ENCODE assay signal across 1 cellular context in the genomic region with DNA sequence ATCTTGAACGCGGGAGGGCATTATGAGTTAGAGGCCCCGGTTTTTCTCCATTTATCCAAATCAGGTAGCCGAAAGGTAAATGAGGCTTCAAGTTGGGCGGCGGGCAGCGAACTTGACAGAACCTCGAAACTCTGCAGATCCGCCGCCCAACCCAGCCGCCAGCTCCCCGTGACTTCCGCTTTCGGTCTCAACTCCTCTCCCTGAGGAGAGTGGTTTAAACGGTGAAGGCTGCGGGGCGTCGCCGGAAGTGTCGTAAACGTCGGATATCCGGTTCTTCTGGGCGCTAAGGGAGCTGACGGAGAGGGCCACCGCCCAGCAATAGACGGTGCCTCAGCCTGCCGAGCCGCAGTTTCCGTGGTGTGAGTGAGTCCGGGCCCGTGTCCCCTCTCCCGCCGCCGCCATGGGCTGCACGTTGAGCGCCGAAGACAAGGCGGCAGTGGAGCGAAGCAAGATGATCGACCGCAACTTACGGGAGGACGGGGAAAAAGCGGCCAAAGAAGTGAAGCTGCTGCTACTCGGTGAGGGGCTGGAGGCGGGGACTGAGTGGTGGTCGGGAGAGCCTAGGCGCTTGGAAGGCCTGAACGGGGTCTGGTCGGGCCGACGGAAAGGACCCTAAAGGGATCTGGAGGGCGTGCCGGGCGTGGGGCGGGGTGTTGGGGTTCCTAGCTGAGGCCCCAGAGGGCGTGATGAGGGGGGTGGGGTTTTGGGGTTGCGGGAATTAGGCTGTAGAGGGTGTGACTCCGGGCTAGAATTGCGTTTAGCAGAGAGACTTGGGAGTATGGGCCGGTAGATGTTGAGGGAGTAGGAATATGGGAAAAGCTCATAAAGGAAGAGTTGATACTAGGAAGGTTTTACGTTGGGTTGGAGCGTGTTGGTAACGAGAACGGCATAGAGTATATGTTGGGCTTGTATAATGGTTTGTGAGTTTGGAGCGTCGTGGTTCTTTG.
TF ChIP-seq lines count a peak whose summit lies in the region.

A gene (plus strand): TSS at position 295 of the 947 bp plus-strand sequence. CDS start 106 bp downstream, at position 401.

TF ChIP-seq in WTC11, 78 proteins besides CTCF, POLR2A, EP300 and RAD21 (continued from another document and continues in another):
- TF ChIP-seq, protein P1, sequence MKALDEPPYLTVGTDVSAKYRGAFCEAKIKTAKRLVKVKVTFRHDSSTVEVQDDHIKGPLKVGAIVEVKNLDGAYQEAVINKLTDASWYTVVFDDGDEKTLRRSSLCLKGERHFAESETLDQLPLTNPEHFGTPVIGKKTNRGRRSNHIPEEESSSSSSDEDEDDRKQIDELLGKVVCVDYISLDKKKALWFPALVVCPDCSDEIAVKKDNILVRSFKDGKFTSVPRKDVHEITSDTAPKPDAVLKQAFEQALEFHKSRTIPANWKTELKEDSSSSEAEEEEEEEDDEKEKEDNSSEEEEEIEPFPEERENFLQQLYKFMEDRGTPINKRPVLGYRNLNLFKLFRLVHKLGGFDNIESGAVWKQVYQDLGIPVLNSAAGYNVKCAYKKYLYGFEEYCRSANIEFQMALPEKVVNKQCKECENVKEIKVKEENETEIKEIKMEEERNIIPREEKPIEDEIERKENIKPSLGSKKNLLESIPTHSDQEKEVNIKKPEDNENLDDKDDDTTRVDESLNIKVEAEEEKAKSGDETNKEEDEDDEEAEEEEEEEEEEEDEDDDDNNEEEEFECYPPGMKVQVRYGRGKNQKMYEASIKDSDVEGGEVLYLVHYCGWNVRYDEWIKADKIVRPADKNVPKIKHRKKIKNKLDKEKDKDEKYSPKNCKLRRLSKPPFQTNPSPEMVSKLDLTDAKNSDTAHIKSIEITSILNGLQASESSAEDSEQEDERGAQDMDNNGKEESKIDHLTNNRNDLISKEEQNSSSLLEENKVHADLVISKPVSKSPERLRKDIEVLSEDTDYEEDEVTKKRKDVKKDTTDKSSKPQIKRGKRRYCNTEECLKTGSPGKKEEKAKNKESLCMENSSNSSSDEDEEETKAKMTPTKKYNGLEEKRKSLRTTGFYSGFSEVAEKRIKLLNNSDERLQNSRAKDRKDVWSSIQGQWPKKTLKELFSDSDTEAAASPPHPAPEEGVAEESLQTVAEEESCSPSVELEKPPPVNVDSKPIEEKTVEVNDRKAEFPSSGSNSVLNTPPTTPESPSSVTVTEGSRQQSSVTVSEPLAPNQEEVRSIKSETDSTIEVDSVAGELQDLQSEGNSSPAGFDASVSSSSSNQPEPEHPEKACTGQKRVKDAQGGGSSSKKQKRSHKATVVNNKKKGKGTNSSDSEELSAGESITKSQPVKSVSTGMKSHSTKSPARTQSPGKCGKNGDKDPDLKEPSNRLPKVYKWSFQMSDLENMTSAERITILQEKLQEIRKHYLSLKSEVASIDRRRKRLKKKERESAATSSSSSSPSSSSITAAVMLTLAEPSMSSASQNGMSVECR (CRISPR knock-in tag; IDR thresholded peaks at IDR 0.05; ENCODE audit: borderline replicate concordance), result peak; percentile 80; the same call in 1 of the 2 replicates
- TF ChIP-seq NFE2L1 (CRISPR knock-in tag; IDR thresholded peaks at IDR 0.05), result no peak
- TF ChIP-seq, protein P2, sequence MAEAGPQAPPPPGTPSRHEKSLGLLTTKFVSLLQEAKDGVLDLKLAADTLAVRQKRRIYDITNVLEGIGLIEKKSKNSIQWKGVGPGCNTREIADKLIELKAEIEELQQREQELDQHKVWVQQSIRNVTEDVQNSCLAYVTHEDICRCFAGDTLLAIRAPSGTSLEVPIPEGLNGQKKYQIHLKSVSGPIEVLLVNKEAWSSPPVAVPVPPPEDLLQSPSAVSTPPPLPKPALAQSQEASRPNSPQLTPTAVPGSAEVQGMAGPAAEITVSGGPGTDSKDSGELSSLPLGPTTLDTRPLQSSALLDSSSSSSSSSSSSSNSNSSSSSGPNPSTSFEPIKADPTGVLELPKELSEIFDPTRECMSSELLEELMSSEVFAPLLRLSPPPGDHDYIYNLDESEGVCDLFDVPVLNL (CRISPR knock-in tag; IDR thresholded peaks at IDR 0.05; ENCODE audit: borderline replicate concordance, low read depth), result no peak
- no peak for TF ChIP-seq ELF4 (CRISPR knock-in tag; IDR thresholded peaks at IDR 0.05; ENCODE audit: low read depth)
- TF ChIP-seq ATF1 (CRISPR knock-in tag; IDR thresholded peaks at IDR 0.05), result no peak
- TF ChIP-seq GABPB1 (CRISPR knock-in tag; IDR thresholded peaks at IDR 0.05), result peak; percentile 74
- TF ChIP-seq, protein P3, sequence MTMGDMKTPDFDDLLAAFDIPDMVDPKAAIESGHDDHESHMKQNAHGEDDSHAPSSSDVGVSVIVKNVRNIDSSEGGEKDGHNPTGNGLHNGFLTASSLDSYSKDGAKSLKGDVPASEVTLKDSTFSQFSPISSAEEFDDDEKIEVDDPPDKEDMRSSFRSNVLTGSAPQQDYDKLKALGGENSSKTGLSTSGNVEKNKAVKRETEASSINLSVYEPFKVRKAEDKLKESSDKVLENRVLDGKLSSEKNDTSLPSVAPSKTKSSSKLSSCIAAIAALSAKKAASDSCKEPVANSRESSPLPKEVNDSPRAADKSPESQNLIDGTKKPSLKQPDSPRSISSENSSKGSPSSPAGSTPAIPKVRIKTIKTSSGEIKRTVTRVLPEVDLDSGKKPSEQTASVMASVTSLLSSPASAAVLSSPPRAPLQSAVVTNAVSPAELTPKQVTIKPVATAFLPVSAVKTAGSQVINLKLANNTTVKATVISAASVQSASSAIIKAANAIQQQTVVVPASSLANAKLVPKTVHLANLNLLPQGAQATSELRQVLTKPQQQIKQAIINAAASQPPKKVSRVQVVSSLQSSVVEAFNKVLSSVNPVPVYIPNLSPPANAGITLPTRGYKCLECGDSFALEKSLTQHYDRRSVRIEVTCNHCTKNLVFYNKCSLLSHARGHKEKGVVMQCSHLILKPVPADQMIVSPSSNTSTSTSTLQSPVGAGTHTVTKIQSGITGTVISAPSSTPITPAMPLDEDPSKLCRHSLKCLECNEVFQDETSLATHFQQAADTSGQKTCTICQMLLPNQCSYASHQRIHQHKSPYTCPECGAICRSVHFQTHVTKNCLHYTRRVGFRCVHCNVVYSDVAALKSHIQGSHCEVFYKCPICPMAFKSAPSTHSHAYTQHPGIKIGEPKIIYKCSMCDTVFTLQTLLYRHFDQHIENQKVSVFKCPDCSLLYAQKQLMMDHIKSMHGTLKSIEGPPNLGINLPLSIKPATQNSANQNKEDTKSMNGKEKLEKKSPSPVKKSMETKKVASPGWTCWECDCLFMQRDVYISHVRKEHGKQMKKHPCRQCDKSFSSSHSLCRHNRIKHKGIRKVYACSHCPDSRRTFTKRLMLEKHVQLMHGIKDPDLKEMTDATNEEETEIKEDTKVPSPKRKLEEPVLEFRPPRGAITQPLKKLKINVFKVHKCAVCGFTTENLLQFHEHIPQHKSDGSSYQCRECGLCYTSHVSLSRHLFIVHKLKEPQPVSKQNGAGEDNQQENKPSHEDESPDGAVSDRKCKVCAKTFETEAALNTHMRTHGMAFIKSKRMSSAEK (CRISPR knock-in tag; IDR thresholded peaks at IDR 0.05; ENCODE audit: borderline replicate concordance), result no peak
- no peak for TF ChIP-seq ZNF423 (CRISPR knock-in tag; IDR thresholded peaks at IDR 0.05)
- TF ChIP-seq ZNF138 (CRISPR knock-in tag; conservative IDR thresholded peaks at IDR 0.05), result no peak
- no peak for TF ChIP-seq ZNF396 (CRISPR knock-in tag; IDR thresholded peaks at IDR 0.05; ENCODE audit: borderline replicate concordance)
- peak; percentile 92 for TF ChIP-seq FOXK1 (CRISPR knock-in tag; IDR thresholded peaks at IDR 0.05)
- no peak for TF ChIP-seq TP53 (CRISPR knock-in tag; IDR thresholded peaks at IDR 0.05)
- no peak for TF ChIP-seq OVOL2 (CRISPR knock-in tag; IDR thresholded peaks at IDR 0.05; ENCODE audit: borderline replicate concordance)
- no peak for TF ChIP-seq TEAD4 (CRISPR knock-in tag; IDR thresholded peaks at IDR 0.05)
- TF ChIP-seq, protein P4, sequence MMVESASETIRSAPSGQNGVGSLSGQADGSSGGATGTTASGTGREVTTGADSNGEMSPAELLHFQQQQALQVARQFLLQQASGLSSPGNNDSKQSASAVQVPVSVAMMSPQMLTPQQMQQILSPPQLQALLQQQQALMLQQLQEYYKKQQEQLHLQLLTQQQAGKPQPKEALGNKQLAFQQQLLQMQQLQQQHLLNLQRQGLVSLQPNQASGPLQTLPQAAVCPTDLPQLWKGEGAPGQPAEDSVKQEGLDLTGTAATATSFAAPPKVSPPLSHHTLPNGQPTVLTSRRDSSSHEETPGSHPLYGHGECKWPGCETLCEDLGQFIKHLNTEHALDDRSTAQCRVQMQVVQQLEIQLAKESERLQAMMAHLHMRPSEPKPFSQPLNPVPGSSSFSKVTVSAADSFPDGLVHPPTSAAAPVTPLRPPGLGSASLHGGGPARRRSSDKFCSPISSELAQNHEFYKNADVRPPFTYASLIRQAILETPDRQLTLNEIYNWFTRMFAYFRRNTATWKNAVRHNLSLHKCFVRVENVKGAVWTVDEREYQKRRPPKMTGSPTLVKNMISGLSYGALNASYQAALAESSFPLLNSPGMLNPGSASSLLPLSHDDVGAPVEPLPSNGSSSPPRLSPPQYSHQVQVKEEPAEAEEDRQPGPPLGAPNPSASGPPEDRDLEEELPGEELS (CRISPR knock-in tag; IDR thresholded peaks at IDR 0.05), result no peak
- TF ChIP-seq, protein P5, sequence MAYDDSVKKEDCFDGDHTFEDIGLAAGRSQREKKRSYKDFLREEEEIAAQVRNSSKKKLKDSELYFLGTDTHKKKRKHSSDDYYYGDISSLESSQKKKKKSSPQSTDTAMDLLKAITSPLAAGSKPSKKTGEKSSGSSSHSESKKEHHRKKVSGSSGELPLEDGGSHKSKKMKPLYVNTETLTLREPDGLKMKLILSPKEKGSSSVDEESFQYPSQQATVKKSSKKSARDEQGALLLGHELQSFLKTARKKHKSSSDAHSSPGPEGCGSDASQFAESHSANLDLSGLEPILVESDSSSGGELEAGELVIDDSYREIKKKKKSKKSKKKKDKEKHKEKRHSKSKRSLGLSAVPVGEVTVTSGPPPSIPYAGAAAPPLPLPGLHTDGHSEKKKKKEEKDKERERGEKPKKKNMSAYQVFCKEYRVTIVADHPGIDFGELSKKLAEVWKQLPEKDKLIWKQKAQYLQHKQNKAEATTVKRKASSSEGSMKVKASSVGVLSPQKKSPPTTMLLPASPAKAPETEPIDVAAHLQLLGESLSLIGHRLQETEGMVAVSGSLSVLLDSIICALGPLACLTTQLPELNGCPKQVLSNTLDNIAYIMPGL (CRISPR knock-in tag; IDR thresholded peaks at IDR 0.05), result peak; percentile 39; the same call in 1 of the 2 replicates
- TF ChIP-seq NR3C1 (CRISPR knock-in tag; conservative IDR thresholded peaks at IDR 0.05; ENCODE audit: low read depth), result no peak
- no peak for TF ChIP-seq NR1H2 (CRISPR knock-in tag; IDR thresholded peaks at IDR 0.05)
- no peak for TF ChIP-seq ZNF121 (CRISPR knock-in tag; IDR thresholded peaks at IDR 0.05)
- TF ChIP-seq, protein P6, sequence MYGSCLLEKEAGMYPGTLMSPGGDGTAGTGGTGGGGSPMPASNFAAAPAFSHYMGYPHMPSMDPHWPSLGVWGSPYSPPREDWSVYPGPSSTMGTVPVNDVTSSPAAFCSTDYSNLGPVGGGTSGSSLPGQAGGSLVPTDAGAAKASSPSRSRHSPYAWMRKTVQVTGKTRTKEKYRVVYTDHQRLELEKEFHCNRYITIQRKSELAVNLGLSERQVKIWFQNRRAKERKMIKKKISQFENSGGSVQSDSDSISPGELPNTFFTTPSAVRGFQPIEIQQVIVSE (CRISPR knock-in tag; IDR thresholded peaks at IDR 0.05; ENCODE audit: borderline replicate concordance), result no peak
- TF ChIP-seq, protein P7, sequence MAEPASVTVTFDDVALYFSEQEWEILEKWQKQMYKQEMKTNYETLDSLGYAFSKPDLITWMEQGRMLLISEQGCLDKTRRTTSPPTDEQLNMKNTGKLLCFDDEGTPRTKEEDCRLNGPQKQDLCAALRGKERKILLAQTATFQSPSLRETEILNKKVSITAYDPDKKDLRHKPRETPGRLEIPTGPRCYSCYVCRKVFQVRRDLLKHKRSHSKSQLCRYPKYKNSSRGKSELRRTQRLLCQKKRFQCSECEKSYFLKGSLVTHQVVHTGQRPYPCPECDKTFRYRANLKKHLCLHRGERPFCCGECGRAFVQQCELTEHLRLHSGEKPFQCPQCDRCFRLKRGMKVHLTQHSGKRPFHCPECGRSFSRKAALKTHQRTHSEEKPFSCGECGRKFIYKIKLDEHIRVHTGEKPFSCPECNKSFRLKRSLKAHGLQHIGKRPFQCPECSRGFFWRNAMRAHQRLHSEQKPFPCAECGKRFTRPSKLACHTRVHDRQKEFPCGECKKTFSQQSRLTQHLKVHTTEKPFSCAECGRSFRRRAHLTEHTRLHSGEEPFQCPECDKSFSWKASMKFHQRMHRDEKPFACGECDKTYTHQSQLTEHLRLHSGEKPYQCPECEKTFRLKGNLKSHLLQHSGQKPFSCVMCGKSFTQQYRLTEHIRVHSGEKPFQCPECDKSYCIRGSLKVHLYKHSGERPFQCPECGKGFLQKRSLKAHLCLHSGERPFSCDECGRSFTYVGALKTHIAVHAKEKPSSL (CRISPR knock-in tag; conservative IDR thresholded peaks at IDR 0.05), result no peak
- TF ChIP-seq IRF2 (CRISPR knock-in tag; IDR thresholded peaks at IDR 0.05; ENCODE audit: borderline replicate concordance, low read depth), result no peak
- no peak for TF ChIP-seq CBFB (CRISPR knock-in tag; IDR thresholded peaks at IDR 0.05; ENCODE audit: low read depth)
- TF ChIP-seq, protein P8, sequence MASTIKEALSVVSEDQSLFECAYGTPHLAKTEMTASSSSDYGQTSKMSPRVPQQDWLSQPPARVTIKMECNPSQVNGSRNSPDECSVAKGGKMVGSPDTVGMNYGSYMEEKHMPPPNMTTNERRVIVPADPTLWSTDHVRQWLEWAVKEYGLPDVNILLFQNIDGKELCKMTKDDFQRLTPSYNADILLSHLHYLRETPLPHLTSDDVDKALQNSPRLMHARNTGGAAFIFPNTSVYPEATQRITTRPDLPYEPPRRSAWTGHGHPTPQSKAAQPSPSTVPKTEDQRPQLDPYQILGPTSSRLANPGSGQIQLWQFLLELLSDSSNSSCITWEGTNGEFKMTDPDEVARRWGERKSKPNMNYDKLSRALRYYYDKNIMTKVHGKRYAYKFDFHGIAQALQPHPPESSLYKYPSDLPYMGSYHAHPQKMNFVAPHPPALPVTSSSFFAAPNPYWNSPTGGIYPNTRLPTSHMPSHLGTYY (CRISPR knock-in tag; IDR thresholded peaks at IDR 0.05), result no peak
- TF ChIP-seq, protein P9, sequence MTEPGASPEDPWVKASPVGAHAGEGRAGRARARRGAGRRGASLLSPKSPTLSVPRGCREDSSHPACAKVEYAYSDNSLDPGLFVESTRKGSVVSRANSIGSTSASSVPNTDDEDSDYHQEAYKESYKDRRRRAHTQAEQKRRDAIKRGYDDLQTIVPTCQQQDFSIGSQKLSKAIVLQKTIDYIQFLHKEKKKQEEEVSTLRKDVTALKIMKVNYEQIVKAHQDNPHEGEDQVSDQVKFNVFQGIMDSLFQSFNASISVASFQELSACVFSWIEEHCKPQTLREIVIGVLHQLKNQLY (CRISPR knock-in tag; IDR thresholded peaks at IDR 0.05), result no peak
- no peak for TF ChIP-seq ZNF263 (CRISPR knock-in tag; IDR thresholded peaks at IDR 0.05; ENCODE audit: low read depth)
- no peak for TF ChIP-seq GRHL2 (CRISPR knock-in tag; IDR thresholded peaks at IDR 0.05; ENCODE audit: insufficient replicate concordance, severe bottlenecking)
- no peak for TF ChIP-seq ESRRA (CRISPR knock-in tag; IDR thresholded peaks at IDR 0.05; ENCODE audit: borderline replicate concordance)
- TF ChIP-seq, protein P10, sequence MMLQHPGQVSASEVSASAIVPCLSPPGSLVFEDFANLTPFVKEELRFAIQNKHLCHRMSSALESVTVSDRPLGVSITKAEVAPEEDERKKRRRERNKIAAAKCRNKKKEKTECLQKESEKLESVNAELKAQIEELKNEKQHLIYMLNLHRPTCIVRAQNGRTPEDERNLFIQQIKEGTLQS (CRISPR knock-in tag; conservative IDR thresholded peaks at IDR 0.05), result no peak
- TF ChIP-seq, protein P11, sequence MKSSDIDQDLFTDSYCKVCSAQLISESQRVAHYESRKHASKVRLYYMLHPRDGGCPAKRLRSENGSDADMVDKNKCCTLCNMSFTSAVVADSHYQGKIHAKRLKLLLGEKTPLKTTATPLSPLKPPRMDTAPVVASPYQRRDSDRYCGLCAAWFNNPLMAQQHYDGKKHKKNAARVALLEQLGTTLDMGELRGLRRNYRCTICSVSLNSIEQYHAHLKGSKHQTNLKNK (CRISPR knock-in tag; IDR thresholded peaks at IDR 0.05), result no peak
